ENCODE assay signal across 9 cellular contexts in genomic region chr6:118665011-118665410, GRCh38. TPM values are rescaled to one million over a fixed set of nuclear protein-coding genes. Genes with fewer than 3 reads are reported as not detected.
A peak's percentile ranks its signal among the peaks of the same experiment; 100 is the strongest.
DNase-seq lines count a peak whose midpoint lies in the region; ATAC-seq and TF ChIP-seq lines count a peak whose summit lies in the region.
"Had no signal": no experiment of that assay in that cellular context is flagged by ENCODE, and none has a peak within 500 bp of the region (broad histone marks: within the 10 kb centered on the region; RNA-seq: fewer than 3 reads in every experiment).

No MANE protein-coding gene starts in this region.

- H3K27ac Mint-ChIP-seq in HFFc6 (no peak overlapping the region), T-helper 17 cell (peak overlapping the region; percentile 97)

- no peak overlapping the region for H4K8ac ChIP-seq in mesenchymal stem cell (ENCODE audit: low read length)

- H3K14ac ChIP-seq in mesenchymal stem cell (ENCODE audit: low read length in 2 of 2) = no peak overlapping the region

- H3K27ac ChIP-seq in DOHH2 (ENCODE audit: low read depth, low read length) (no peak overlapping the region), mesenchymal stem cell (ENCODE audit: low read length, poor library complexity, severe bottlenecking) (no peak overlapping the region), Karpas-422 (ENCODE audit: low read length) (no peak overlapping the region)

- no peak overlapping the region for H2BK12ac ChIP-seq in mesenchymal stem cell (ENCODE audit: low read length in 2 of 2)

- H3K4me3 ChIP-seq in DOHH2 (ENCODE audit: low read length) (no peak overlapping the region), mesenchymal stem cell (ENCODE audit: insufficient read depth in 1 of 2, low read depth in 1 of 2, low read length in 2 of 2) (peak overlapping the region in 1 of 2 experiments; percentile 62), Karpas-422 (ENCODE audit: low read length) (no peak overlapping the region)

- H3K27me3 ChIP-seq in DOHH2 (ENCODE audit: control insufficient read depth, low read length) = no peaks in the 10 kb centered on the region
- no peaks in the 10 kb centered on the region for H3K27me3 ChIP-seq in mesenchymal stem cell (ENCODE audit: control insufficient read depth in 1 of 2, insufficient read depth in 1 of 2, low read length in 2 of 2)
- H3K27me3 ChIP-seq in Karpas-422 (ENCODE audit: low read length) = no peaks in the 10 kb centered on the region

- DNase-seq in HFFc6 = no peak
- DNase-seq in T-helper 17 cell = no peak
- DNase-seq in mesenchymal stem cell = no peak
- no peak for DNase-seq in sciatic nerve (ENCODE audit: low spot score)
- no peak for DNase-seq in Karpas-422
- no peak for DNase-seq in NK-92 treated with Interleukin-12 subunit alpha and Interleukin-12 subunit beta, amount 100 ng/mL, for 24 hours (lab: John Stamatoyannopoulos, UW)
- DNase-seq in NCI-H187 treated with DMSO at 0.1 percent for 48 hours (lab: John Stamatoyannopoulos, UW) = no peak
- DNase-seq: IMR-90 had no signal

- H3K9me3 ChIP-seq in DOHH2 (ENCODE audit: control insufficient read depth, insufficient read depth, low read length) (no peaks in the 10 kb centered on the region), T-helper 17 cell (ENCODE audit: control insufficient read depth, low read length, poor library complexity, severe bottlenecking) (no peaks in the 10 kb centered on the region), mesenchymal stem cell (ENCODE audit: control insufficient read depth, low read length) (no peaks in the 10 kb centered on the region), Karpas-422 (ENCODE audit: low read length) (no peaks in the 10 kb centered on the region)

- no peak overlapping the region for H2BK5ac ChIP-seq in mesenchymal stem cell (ENCODE audit: low read depth, low read length, poor library complexity, severe bottlenecking)

- H3K27me3 Mint-ChIP-seq in HFFc6 (ENCODE audit: insufficient read depth) = peaks cover 2% of the 10 kb centered on the region; the same call in 1 of the 2 replicates
- no peaks in the 10 kb centered on the region for H3K27me3 Mint-ChIP-seq in T-helper 17 cell

- H3K9ac ChIP-seq in mesenchymal stem cell (ENCODE audit: low read length) (peak overlapping the region; percentile 72), Karpas-422 (ENCODE audit: low read length) (no peak overlapping the region)

- no peaks in the 10 kb centered on the region for H3K79me2 ChIP-seq in DOHH2 (ENCODE audit: control insufficient read depth, low read length)
- no peaks in the 10 kb centered on the region for H3K79me2 ChIP-seq in Karpas-422 (ENCODE audit: low read length)

- 0 out of 2 replicates have a peak, but pooled peaks cover 2% of the 10 kb centered on the region for H3F3A ChIP-seq in DOHH2 (ENCODE audit: control insufficient read depth, insufficient read depth)

- H3K36me3 Mint-ChIP-seq in HFFc6 (ENCODE audit: low read depth) (no peaks in the 10 kb centered on the region), T-helper 17 cell (ENCODE audit: low read depth) (peaks cover 4% of the 10 kb centered on the region)

- H4K20me1 ChIP-seq in DOHH2 (ENCODE audit: control insufficient read depth, insufficient read depth, low read depth, low read length) = no peaks in the 10 kb centered on the region
- 0 out of 2 replicates have a peak, but pooled peaks cover 4% of the 10 kb centered on the region for H4K20me1 ChIP-seq in Karpas-422 (ENCODE audit: insufficient read depth, low read depth, low read length)

- intact Hi-C loops in sciatic nerve (cut with DNase I) = no loop called here

- TF ChIP-seq CTCF in DOHH2 (IDR thresholded peaks at IDR 0.05; ENCODE audit: low read depth, low read length, poor library complexity, severe bottlenecking) (no peak), HFFc6 (IDR thresholded peaks at IDR 0.05) (no peak)

- H3K4ac ChIP-seq in mesenchymal stem cell (ENCODE audit: low read depth in 1 of 2, low read length in 2 of 2) = no peak overlapping the region

- peak; percentile 74 for ATAC-seq in T-helper 17 cell
- ATAC-seq in sciatic nerve = no peak

- H3K18ac ChIP-seq in mesenchymal stem cell (ENCODE audit: low read depth in 1 of 2, low read length in 2 of 2) = no peak overlapping the region

- H3K4me2 ChIP-seq in DOHH2 (ENCODE audit: low read length) (peak overlapping the region; percentile 24; the same call in 1 of the 2 replicates), mesenchymal stem cell (ENCODE audit: low read length, poor library complexity, severe bottlenecking) (no peak overlapping the region), Karpas-422 (ENCODE audit: low read depth, low read length, poor library complexity, severe bottlenecking) (no peak overlapping the region)

- H3K4me1 Mint-ChIP-seq in HFFc6 (ENCODE audit: low read depth) = peaks cover 36% of the 10 kb centered on the region
- peaks cover 51% of the 10 kb centered on the region for H3K4me1 Mint-ChIP-seq in T-helper 17 cell

- no peak overlapping the region for H2AK5ac ChIP-seq in mesenchymal stem cell (ENCODE audit: low read length, severe bottlenecking)

- H3K4me1 ChIP-seq in DOHH2 (ENCODE audit: control insufficient read depth, low read length) (peaks cover 15% of the 10 kb centered on the region; the same call in 1 of the 2 replicates), mesenchymal stem cell (ENCODE audit: control insufficient read depth, insufficient read depth, low read depth, low read length) (peaks cover 7% of the 10 kb centered on the region), Karpas-422 (ENCODE audit: low read length) (peaks cover 6% of the 10 kb centered on the region)

- H3K4me3 Mint-ChIP-seq in HFFc6 (peak overlapping the region; percentile 72; the same call in 1 of the 2 replicates), T-helper 17 cell (peak overlapping the region; percentile 97)

- no peak overlapping the region for H2BK120ac ChIP-seq in mesenchymal stem cell (ENCODE audit: low read depth, low read length)

- H3K36me3 ChIP-seq in DOHH2 (ENCODE audit: control insufficient read depth, low read length) = no peaks in the 10 kb centered on the region
- no peaks in the 10 kb centered on the region for H3K36me3 ChIP-seq in mesenchymal stem cell (ENCODE audit: control insufficient read depth in 1 of 2, insufficient read depth in 2 of 2, low read depth in 1 of 2, low read length in 2 of 2)
- H3K36me3 ChIP-seq in Karpas-422 (ENCODE audit: insufficient read depth, low read length) = no peaks in the 10 kb centered on the region

- H3K9me2 ChIP-seq in DOHH2 (replicated peaks; ENCODE audit: control insufficient read depth, low read length) (no peaks in the 10 kb centered on the region), Karpas-422 (replicated peaks; ENCODE audit: insufficient read depth, low read length) (no peaks in the 10 kb centered on the region)

- peaks cover 8% of the 10 kb centered on the region for H3K79me1 ChIP-seq in mesenchymal stem cell (replicated peaks; ENCODE audit: low read length, poor library complexity, severe bottlenecking)

- H3K9me3 Mint-ChIP-seq in HFFc6 = no peaks in the 10 kb centered on the region

- 60% methylated on average over 2 of the region's 3 CpGs for WGBS in mesenchymal stem cell

- H2AFZ ChIP-seq in mesenchymal stem cell (ENCODE audit: low read depth, low read length) (no peak overlapping the region), Karpas-422 (ENCODE audit: low read length) (no peak overlapping the region)

- no peak overlapping the region for H2BK15ac ChIP-seq in mesenchymal stem cell (ENCODE audit: low read depth, poor library complexity, severe bottlenecking)

- no peak overlapping the region for H4K91ac ChIP-seq in mesenchymal stem cell (ENCODE audit: low read length)

- H3K23ac ChIP-seq in mesenchymal stem cell (ENCODE audit: low read length in 2 of 2) = no peak overlapping the region

RNA-seq across cellular contexts. Expression of gene CEP85L, which starts 13.6 kb away (rescaled TPM):
- 1 to 10 TPM; 6.6 to 8.8 (median 7.6) TPM for total RNA-seq in HFFc6 (2021; fragmentation: NEBNext Ultra II Directional; extraction: Animal tissue kit (Norgen Biotek cat#: 25700))
- total RNA-seq in T-helper 17 cell = 10 to 100 TPM; 87.6 to 95.6 TPM
- 6.0 TPM for polyA plus RNA-seq in mesenchymal stem cell (2013, experiment 1 of 2)
- 6.1 TPM for polyA plus RNA-seq in mesenchymal stem cell (2013, experiment 2 of 2)
- total RNA-seq in sciatic nerve = 50.4 TPM
- 4.8 and 11.9 TPM in 2 replicates for total RNA-seq in Karpas-422 (2014; rRNA removed; shearing (Covaris generic); ENCODE audit: low replicate concordance)
